In the genomic region with DNA sequence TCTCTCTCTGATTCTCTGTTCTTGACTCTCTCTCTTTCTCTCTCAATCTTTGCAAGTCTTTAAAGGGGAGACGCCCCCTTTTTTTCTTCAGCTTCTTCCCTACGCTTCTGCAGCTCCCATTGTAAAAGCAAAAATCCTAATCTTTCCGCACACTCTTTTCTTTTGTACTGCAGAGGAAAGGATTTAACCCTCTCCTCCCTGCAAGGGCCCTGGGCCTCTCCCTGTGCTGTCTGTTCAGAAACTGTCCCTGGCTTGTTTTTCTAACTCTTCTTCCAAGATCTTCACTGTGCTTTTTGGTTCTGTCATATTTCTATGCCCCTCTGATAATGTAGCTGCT, we compare ENCODE assay signal across 14 cellular contexts.
A peak's percentile ranks its signal among the peaks of the same experiment; 100 is the strongest.
DNase-seq lines count a peak whose midpoint lies in the region; ATAC-seq lines count a peak whose summit lies in the region.
"Had no signal": no experiment of that assay in that cellular context is flagged by ENCODE, and none has a peak within 500 bp of the region (broad histone marks: within the 10 kb centered on the region; RNA-seq: fewer than 3 reads in every experiment).

No MANE protein-coding gene starts in this region.

- H3K4me1 Mint-ChIP-seq in activated naive CD8-positive, alpha-beta T cell (ENCODE audit: low read depth) = peaks cover 8% of the 10 kb centered on the region
- peaks cover 8% of the 10 kb centered on the region for H3K4me1 Mint-ChIP-seq in activated naive CD8-positive, alpha-beta T cell treated with anti-CD3 and anti-CD28 coated beads, Interleukin-2, amount 50 U/mL, for 24 hours

- H3K9me3 ChIP-seq in duodenal mucosa (ENCODE audit: control insufficient read depth in 1 of 2, low read length in 2 of 2) = no peaks in the 10 kb centered on the region
- no peaks in the 10 kb centered on the region for H3K9me3 ChIP-seq in mucosa of stomach (ENCODE audit: control insufficient read depth, low read length)
- no peaks in the 10 kb centered on the region for H3K9me3 ChIP-seq in subcutaneous abdominal adipose tissue (ENCODE audit: control insufficient read depth in 5 of 5, low read length in 5 of 5)

- DNase-seq in activated naive CD8-positive, alpha-beta T cell treated with anti-CD3 and anti-CD28 coated beads, Interleukin-2, amount 50 U/mL, for 24 hours = no peak
- DNase-seq in effector CD8-positive, alpha-beta T cell (lab: John Stamatoyannopoulos, UW) = no peak
- no peak for DNase-seq in NCI-H1694 treated with DMSO at 0.1 percent for 48 hours (lab: John Stamatoyannopoulos, UW)
- no peak for DNase-seq in stimulated activated CD4-positive, alpha-beta T cell treated with anti-CD3 and anti-CD28 coated beads, Interleukin-4, amount 100 ng/mL, for 1 hour
- DNase-seq: ACHN, GF-D8, Karpas-422, SHP77 treated with DMSO at 0.1 percent for 48 hours had no signal

- no peaks in the 10 kb centered on the region for H3K36me3 ChIP-seq in duodenal mucosa (ENCODE audit: control insufficient read depth in 1 of 2, insufficient read depth in 2 of 2, low read length in 2 of 2)
- no peaks in the 10 kb centered on the region for H3K36me3 ChIP-seq in mucosa of stomach (ENCODE audit: control insufficient read depth, insufficient read depth, low read length)
- no peaks in the 10 kb centered on the region for H3K36me3 ChIP-seq in subcutaneous abdominal adipose tissue (ENCODE audit: control insufficient read depth in 5 of 5, insufficient read depth in 5 of 5, low read length in 5 of 5)

- peaks cover 26% of the 10 kb centered on the region for H3K27me3 Mint-ChIP-seq in activated naive CD8-positive, alpha-beta T cell
- H3K27me3 Mint-ChIP-seq in activated naive CD8-positive, alpha-beta T cell treated with anti-CD3 and anti-CD28 coated beads, Interleukin-2, amount 50 U/mL, for 24 hours = peaks cover 55% of the 10 kb centered on the region

- H3K4me3 Mint-ChIP-seq in activated naive CD8-positive, alpha-beta T cell = peak overlapping the region; percentile 17
- H3K4me3 Mint-ChIP-seq in activated naive CD8-positive, alpha-beta T cell treated with anti-CD3 and anti-CD28 coated beads, Interleukin-2, amount 50 U/mL, for 24 hours = no peak overlapping the region
- H3K4me3 Mint-ChIP-seq: activated naive CD4-positive, alpha-beta T cell treated with anti-CD3 and anti-CD28 coated beads, Interleukin-2, amount 50 U/mL, for 24 hours had no signal

- H3K27me3 ChIP-seq in duodenal mucosa (ENCODE audit: control insufficient read depth in 1 of 2, insufficient read depth in 2 of 2, low read length in 2 of 2) = peaks cover 27 to 30% of the 10 kb centered on the region in 2 donors
- peaks cover 25% of the 10 kb centered on the region for H3K27me3 ChIP-seq in mucosa of stomach (ENCODE audit: control insufficient read depth, insufficient read depth, low read length)
- H3K27me3 ChIP-seq in subcutaneous abdominal adipose tissue (ENCODE audit: control insufficient read depth in 5 of 5, insufficient read depth in 4 of 5, low read length in 5 of 5) = peaks cover 18 to 34% (median 25%) of the 10 kb centered on the region in 5 donors

- no peak overlapping the region for H3K27ac Mint-ChIP-seq in activated naive CD8-positive, alpha-beta T cell
- H3K27ac Mint-ChIP-seq in activated naive CD8-positive, alpha-beta T cell treated with anti-CD3 and anti-CD28 coated beads, Interleukin-2, amount 50 U/mL, for 24 hours = no peak overlapping the region
- H3K27ac Mint-ChIP-seq: activated naive CD4-positive, alpha-beta T cell treated with anti-CD3 and anti-CD28 coated beads, Interleukin-2, amount 50 U/mL, for 24 hours had no signal

- H3K27ac ChIP-seq in duodenal mucosa (ENCODE audit: low read depth, low read length) = no peak overlapping the region
- no peak overlapping the region for H3K27ac ChIP-seq in subcutaneous abdominal adipose tissue (ENCODE audit: low read depth, low read length)

- H3K4me3 ChIP-seq in duodenal mucosa (ENCODE audit: low read depth in 1 of 2, low read length in 2 of 2) (peak overlapping the region; percentile 35 to 50), mucosa of stomach (ENCODE audit: low read length) (no peak overlapping the region), subcutaneous abdominal adipose tissue (ENCODE audit: low read depth in 1 of 5, low read length in 5 of 5) (peak overlapping the region in 3 of 5 donors; percentile 41 to 47 (median 42))
- H3K4me3 ChIP-seq: lung had no signal

- H3K4me1 ChIP-seq in duodenal mucosa (ENCODE audit: control insufficient read depth in 1 of 2, insufficient read depth in 2 of 2, low read length in 2 of 2) = no peaks in the 10 kb centered on the region
- H3K4me1 ChIP-seq in mucosa of stomach (ENCODE audit: control insufficient read depth, insufficient read depth, low read length) = no peaks in the 10 kb centered on the region
- H3K4me1 ChIP-seq in subcutaneous abdominal adipose tissue (ENCODE audit: control insufficient read depth in 5 of 5, insufficient read depth in 5 of 5, low read length in 5 of 5) = peaks cover 0 to 12% (median 9%) of the 10 kb centered on the region in 5 donors

- no peak for ATAC-seq in activated naive CD8-positive, alpha-beta T cell treated with anti-CD3 and anti-CD28 coated beads, Interleukin-2, amount 50 U/mL, for 24 hours

- H3K36me3 Mint-ChIP-seq in activated naive CD8-positive, alpha-beta T cell = no peaks in the 10 kb centered on the region
- H3K36me3 Mint-ChIP-seq in activated naive CD8-positive, alpha-beta T cell treated with anti-CD3 and anti-CD28 coated beads, Interleukin-2, amount 50 U/mL, for 24 hours (ENCODE audit: low read depth) = no peaks in the 10 kb centered on the region

- no peaks in the 10 kb centered on the region for H3K9me3 Mint-ChIP-seq in activated naive CD8-positive, alpha-beta T cell (ENCODE audit: low read depth)
- no peaks in the 10 kb centered on the region for H3K9me3 Mint-ChIP-seq in activated naive CD8-positive, alpha-beta T cell treated with anti-CD3 and anti-CD28 coated beads, Interleukin-2, amount 50 U/mL, for 24 hours
- H3K9me3 Mint-ChIP-seq: activated naive CD4-positive, alpha-beta T cell treated with anti-CD3 and anti-CD28 coated beads, Interleukin-2, amount 50 U/mL, for 24 hours had no signal

- no peak overlapping the region for H3K9ac ChIP-seq in duodenal mucosa (ENCODE audit: low read depth in 1 of 2, low read length in 2 of 2)
- H3K9ac ChIP-seq in mucosa of stomach (ENCODE audit: low read length) = peak overlapping the region; percentile 47
- H3K9ac ChIP-seq in subcutaneous abdominal adipose tissue (ENCODE audit: low read length in 5 of 5) = peak overlapping the region in 2 of 5 donors; percentile 20 to 30
